ENCODE assay signal across 1 cellular context in the genomic region with DNA sequence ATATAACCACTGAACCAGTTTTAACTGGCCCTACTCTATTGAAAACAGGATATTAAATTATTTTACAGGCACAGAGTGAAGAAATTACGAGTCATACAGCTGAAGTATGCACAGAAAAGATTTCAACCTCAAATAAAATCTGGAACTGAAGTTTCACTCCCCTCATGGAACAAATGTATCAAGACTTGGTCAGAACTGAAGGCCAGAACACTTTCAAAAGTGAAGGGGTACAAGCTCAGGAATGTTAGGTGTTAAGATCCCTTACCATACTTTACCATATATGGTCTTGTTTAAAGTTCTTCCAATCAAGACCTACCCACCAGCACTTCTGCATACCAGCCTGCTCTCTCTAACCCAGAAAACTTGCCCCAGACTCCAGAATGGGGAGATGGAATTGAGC.
TF ChIP-seq lines count a peak whose summit lies in the region.

No MANE protein-coding gene starts in this region.

TF ChIP-seq in GM23338, 12 proteins besides CTCF, POLR2A, EP300 and RAD21 (continued from another document):
- no peak for TF ChIP-seq STAT1 (IDR thresholded peaks at IDR 0.05; ENCODE audit: unreplicated experiment)
- TF ChIP-seq JUNB (IDR thresholded peaks at IDR 0.05; ENCODE audit: unreplicated experiment), result no peak
